In the genomic region with DNA sequence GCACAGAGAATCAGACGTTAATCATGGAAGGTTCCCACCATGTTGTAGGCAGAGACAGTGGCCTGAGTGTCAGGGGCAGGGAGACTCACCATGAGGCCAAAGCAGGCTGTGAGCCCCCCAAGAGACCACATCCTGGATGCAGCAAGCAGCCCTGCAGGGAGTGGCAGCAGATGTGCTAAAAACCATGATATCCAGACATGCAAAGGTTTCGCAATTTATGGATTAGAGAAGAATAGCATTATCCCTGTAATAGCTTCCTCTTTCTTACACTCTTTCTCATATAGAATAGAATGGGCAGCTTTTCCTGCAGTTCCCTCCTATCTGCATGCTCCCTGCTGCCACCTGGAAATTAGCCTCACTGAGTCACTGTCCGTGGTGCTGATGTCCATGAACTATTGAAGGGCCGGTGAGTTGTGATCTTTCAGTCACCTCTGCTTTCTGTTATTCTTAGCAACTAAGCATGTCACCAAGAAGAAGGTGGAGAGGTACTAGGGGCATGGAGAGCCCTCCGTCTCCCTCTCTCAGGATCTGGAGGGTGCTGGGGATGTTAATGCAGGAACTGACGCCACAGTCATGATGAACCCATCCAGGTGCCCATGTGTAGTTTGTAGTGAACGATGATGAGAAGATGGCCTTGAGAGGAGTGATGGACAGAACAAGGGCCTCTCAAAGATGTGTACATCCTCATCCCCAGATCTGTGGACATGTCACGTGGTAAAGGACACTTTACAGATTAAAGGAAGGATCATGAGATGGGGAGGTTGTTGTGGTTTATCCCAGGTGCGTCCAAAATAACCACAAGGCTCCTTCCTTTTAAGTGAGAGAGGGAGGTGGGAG, we compare ENCODE assay signal across 11 cellular contexts. TPM values are rescaled to one million over a fixed set of nuclear protein-coding genes. Genes with fewer than 3 reads are reported as not detected.
DNase-seq lines count a peak whose midpoint lies in the region; ATAC-seq, FAIRE-seq and TF ChIP-seq lines count a peak whose summit lies in the region.
"Had no signal": no experiment of that assay in that cellular context is flagged by ENCODE, and none has a peak within 500 bp of the region (broad histone marks: within the 10 kb centered on the region; RNA-seq: fewer than 3 reads in every experiment).

No MANE protein-coding gene starts in this region.

- H3K27me3 ChIP-seq in mesendoderm (ENCODE audit: insufficient read depth, low read length, poor library complexity): no peaks in the 10 kb centered on the region

- no peaks in the 10 kb centered on the region for H3K9me3 Mint-ChIP-seq in activated naive CD8-positive, alpha-beta T cell treated with anti-CD3 and anti-CD28 coated beads for 36 hours

- H4K5ac ChIP-seq in mesendoderm (ENCODE audit: low read length): no peak overlapping the region

- H3K18ac ChIP-seq in mesendoderm (ENCODE audit: low read length): no peak overlapping the region

- H3K4me1 ChIP-seq in mesendoderm (ENCODE audit: control insufficient read depth, low read depth, low read length): no peaks in the 10 kb centered on the region

- no peaks in the 10 kb centered on the region for H3K79me2 ChIP-seq in mesendoderm (ENCODE audit: control insufficient read depth, insufficient read depth, low read length)

- no peak overlapping the region for H2BK15ac ChIP-seq in mesendoderm (replicated peaks; ENCODE audit: low read depth)

- no peaks in the 10 kb centered on the region for H3K36me3 Mint-ChIP-seq in activated naive CD8-positive, alpha-beta T cell treated with anti-CD3 and anti-CD28 coated beads for 36 hours
- H3K36me3 Mint-ChIP-seq: brain had no signal

- H3K27me3 Mint-ChIP-seq in activated naive CD8-positive, alpha-beta T cell treated with anti-CD3 and anti-CD28 coated beads for 36 hours: peaks cover 10% of the 10 kb centered on the region

- H3K4me3 Mint-ChIP-seq in activated naive CD8-positive, alpha-beta T cell treated with anti-CD3 and anti-CD28 coated beads for 36 hours: no peak overlapping the region
- H3K4me3 Mint-ChIP-seq: brain had no signal

- in situ Hi-C loops in T47D (cut with HindIII; ENCODE audit: low pct_unique_long_range_greater_than_20kb, low sequenced_read_pairs): no loop called here

- WGBS in mesendoderm (ENCODE audit: extremely low coverage, insufficient coverage, low lambda C conversion rate): no CpG with 5 or more reads among the region's 9 CpGs

- H3K23ac ChIP-seq in mesendoderm (ENCODE audit: low read length): no peak overlapping the region

- H2AK5ac ChIP-seq in mesendoderm (ENCODE audit: low read length): no peak overlapping the region

- H3K56ac ChIP-seq in mesendoderm (ENCODE audit: low read length): no peak overlapping the region

- H2BK120ac ChIP-seq in mesendoderm (ENCODE audit: low read depth, low read length): no peak overlapping the region

- H2BK5ac ChIP-seq in mesendoderm (ENCODE audit: low read length): no peak overlapping the region

- H3K27ac Mint-ChIP-seq in activated naive CD8-positive, alpha-beta T cell treated with anti-CD3 and anti-CD28 coated beads for 36 hours: no peak overlapping the region
- H3K27ac Mint-ChIP-seq: brain had no signal

- no peak overlapping the region for H4K8ac ChIP-seq in mesendoderm (ENCODE audit: low read depth, low read length)

- H3K9ac ChIP-seq in mesendoderm (ENCODE audit: low read length): no peak overlapping the region

- no peaks in the 10 kb centered on the region for H3K4me1 Mint-ChIP-seq in activated naive CD8-positive, alpha-beta T cell treated with anti-CD3 and anti-CD28 coated beads for 36 hours
- H3K4me1 Mint-ChIP-seq: brain had no signal

- DNase-seq in H54 (ENCODE audit: insufficient read length, low spot score): peak; percentile 23
- peak; percentile 97 for DNase-seq in MV-4-11 (lab: John Stamatoyannopoulos, UW)
- peak; percentile 46 to 66 for DNase-seq in T47D (ENCODE audit: low read depth in 1 of 2, low spot score in 1 of 2)
- DNase-seq in mesendoderm: peak; percentile 23
- DNase-seq in activated CD4-positive, CD25-positive, alpha-beta regulatory T cell (lab: John Stamatoyannopoulos, UW): no peak
- DNase-seq in activated naive CD8-positive, alpha-beta T cell treated with anti-CD3 and anti-CD28 coated beads for 36 hours: no peak
- DNase-seq: activated CD4-positive, CD25-positive, alpha-beta regulatory T cell treated with anti-CD3 and anti-CD28 coated beads, Interleukin-2, amount 50 U/mL, for 72 hours; NCI-H446 treated with DMSO at 0.1 percent for 48 hours; nucleus accumbens had no signal

- ATAC-seq in GM21717 (IDR thresholded peaks at IDR 0.05; ENCODE audit: unreplicated experiment): no peak

- H3K36me3 ChIP-seq in mesendoderm (ENCODE audit: control insufficient read depth, insufficient read depth, low read length): no peaks in the 10 kb centered on the region

- no peak for FAIRE-seq in H54 (lab: Jason Lieb, UNC)

- no peak overlapping the region for H3K4me3 ChIP-seq in mesendoderm (ENCODE audit: low read length)

- H3K79me1 ChIP-seq in mesendoderm (ENCODE audit: low read length): no peaks in the 10 kb centered on the region

- H3K4me2 ChIP-seq in mesendoderm (ENCODE audit: low read length): no peak overlapping the region

- H3K27ac ChIP-seq in mesendoderm (ENCODE audit: low read depth, low read length): no peak overlapping the region

- no peak for TF ChIP-seq POLR2A in H54 (IDR thresholded peaks at IDR 0.05; ENCODE audit: low read depth, low read length)

- H3K4ac ChIP-seq in mesendoderm (ENCODE audit: low read depth, low read length): no peak overlapping the region

RNA-seq across cellular contexts. Expression of a gene that starts 9.9 kb away (rescaled TPM):
- polyA plus RNA-seq in mesendoderm (2013, experiment 1 of 2): not detected
- not detected for polyA plus RNA-seq in mesendoderm (2013, experiment 2 of 2)
- not detected for total RNA-seq in activated naive CD8-positive, alpha-beta T cell treated with anti-CD3 and anti-CD28 coated beads for 36 hours

RNA-seq across cellular contexts. Expression of a gene that starts 41.0 kb away (rescaled TPM):
- 0.17 TPM for polyA plus RNA-seq in mesendoderm (2013, experiment 1 of 2)
- 0.08 TPM for polyA plus RNA-seq in mesendoderm (2013, experiment 2 of 2)
- 10 to 100 TPM; 36.5 to 37.5 TPM for total RNA-seq in activated naive CD8-positive, alpha-beta T cell treated with anti-CD3 and anti-CD28 coated beads for 36 hours

Comparison
In these comparisons a context has a peak if more than half of its experiments do, and no peak if none do; other contexts are left out.
1. DNase-seq: peak in H54 (single experiment), MV-4-11 (single experiment), T47D (2 of 2) and mesendoderm (single experiment); none in activated CD4-positive, CD25-positive, alpha-beta regulatory T cell (0 of 4) and activated naive CD8-positive, alpha-beta T cell treated with anti-CD3 and anti-CD28 coated beads for 36 hours (single experiment).